In genomic region chr2:84526562-84526961, GRCh38 we compare ENCODE assay signal across 14 cellular contexts. TPM values are rescaled to one million over a fixed set of nuclear protein-coding genes. Genes with fewer than 3 reads are reported as not detected.
DNase-seq lines count a peak whose midpoint lies in the region; ATAC-seq and TF ChIP-seq lines count a peak whose summit lies in the region.
"Had no signal": no experiment of that assay in that cellular context is flagged by ENCODE, and none has a peak within 500 bp of the region (broad histone marks: within the 10 kb centered on the region; RNA-seq: fewer than 3 reads in every experiment).

No MANE protein-coding gene starts in this region.

- peaks cover 10% of the 10 kb centered on the region for H3K9me3 Mint-ChIP-seq in activated naive CD8-positive, alpha-beta T cell (ENCODE audit: low read depth)
- peaks cover 1% of the 10 kb centered on the region for H3K9me3 Mint-ChIP-seq in Calu3 (ENCODE audit: low read depth, unreplicated experiment)

- no TSS peak for BruUV-seq in Calu3 (replicated peaks; lab: Mats Ljungman, UMichigan)

- no peak for ATAC-seq in foreskin keratinocyte
- no peak for ATAC-seq in HG03025 (IDR thresholded peaks at IDR 0.05; ENCODE audit: low FRiP score, unreplicated experiment)
- no peak for ATAC-seq in HG02623 (IDR thresholded peaks at IDR 0.05; ENCODE audit: unreplicated experiment)
- ATAC-seq: activated CD8-positive, alpha-beta memory T cell treated with anti-CD3 and anti-CD28 coated beads, Interleukin-2, amount 10 ng/mL, durations not matched to agents 7 days and 5 days had no signal

- DNase-seq in EH (ENCODE audit: low read depth) (peak; percentile 15), foreskin keratinocyte (no peak), Calu3 (no peak)
- no peak for DNase-seq in activated CD8-positive, alpha-beta memory T cell treated with anti-CD3 and anti-CD28 coated beads for 24 hours
- DNase-seq: activated CD8-positive, alpha-beta memory T cell treated with anti-CD3 and anti-CD28 coated beads, Interleukin-2, amount 10 ng/mL, durations not matched to agents 7 days and 5 days; H9; islet precursor cell; T-helper 9 cell had no signal

- intact Hi-C loops in Calu3 (cut with micrococcal nuclease; ENCODE audit: unreplicated experiment), result loop anchor here (1.0 to 10.0 kb wide), 2 partner anchors 105 to 208 kb away; no protein-coding TSS in a partner anchor

- no peaks in the 10 kb centered on the region for H3K4me1 ChIP-seq in foreskin keratinocyte

- peaks cover 22% of the 10 kb centered on the region for H3K4me1 Mint-ChIP-seq in activated naive CD8-positive, alpha-beta T cell (ENCODE audit: low read depth)
- H3K4me1 Mint-ChIP-seq in Calu3 (ENCODE audit: low read depth, unreplicated experiment), result peaks cover 6% of the 10 kb centered on the region
- H3K4me1 Mint-ChIP-seq: activated CD8-positive, alpha-beta memory T cell treated with anti-CD3 and anti-CD28 coated beads, Interleukin-2, amount 10 ng/mL, durations not matched to agents 7 days and 5 days; H9; neural crest cell had no signal

- H3K27ac ChIP-seq in 22Rv1 (peak overlapping the region; percentile 64; the same call in 1 of the 2 replicates), foreskin keratinocyte (no peak overlapping the region)
- H3K27ac ChIP-seq: esophagus muscularis mucosa had no signal

- H3K27me3 Mint-ChIP-seq in activated naive CD8-positive, alpha-beta T cell, result no peaks in the 10 kb centered on the region
- H3K27me3 Mint-ChIP-seq in Calu3 (ENCODE audit: unreplicated experiment), result no peaks in the 10 kb centered on the region

- CTCF ChIA-PET in Calu3 (lab: Charles Lee), result interaction anchor here (0.8 to 1.1 kb wide), 4 partner anchors 10 to 399 kb away, joined by 3 to 4 read pairs (median 4); partner anchors contain the start of gene DNAH6

- H3K27me3 ChIP-seq in foreskin keratinocyte, result no peaks in the 10 kb centered on the region
- H3K27me3 ChIP-seq: esophagus muscularis mucosa had no signal

- peaks cover 6% of the 10 kb centered on the region for H3K36me3 Mint-ChIP-seq in activated naive CD8-positive, alpha-beta T cell
- no peaks in the 10 kb centered on the region for H3K36me3 Mint-ChIP-seq in Calu3 (ENCODE audit: insufficient read depth, unreplicated experiment)

- 0 out of 2 replicates have a peak, but pooled peaks have one; percentile 10 for TF ChIP-seq CTCF in 22Rv1 (IDR thresholded peaks at IDR 0.05)
- TF ChIP-seq CTCF in foreskin keratinocyte (conservative IDR thresholded peaks at IDR 0.05), result peak; percentile 40
- no peak for TF ChIP-seq CTCF in Calu3 (IDR thresholded peaks at IDR 0.05; ENCODE audit: unreplicated experiment)

- H3K4me3 Mint-ChIP-seq in activated naive CD8-positive, alpha-beta T cell, result peak overlapping the region; percentile 48
- no peak overlapping the region for H3K4me3 Mint-ChIP-seq in Calu3 (ENCODE audit: low read depth, unreplicated experiment)
- H3K4me3 Mint-ChIP-seq: activated CD8-positive, alpha-beta memory T cell treated with anti-CD3 and anti-CD28 coated beads, Interleukin-2, amount 10 ng/mL, durations not matched to agents 7 days and 5 days; H9; neural crest cell had no signal

- peak overlapping the region; percentile 69 for H3K27ac Mint-ChIP-seq in activated naive CD8-positive, alpha-beta T cell
- no peak overlapping the region for H3K27ac Mint-ChIP-seq in Calu3 (ENCODE audit: unreplicated experiment)
- H3K27ac Mint-ChIP-seq: activated CD8-positive, alpha-beta memory T cell treated with anti-CD3 and anti-CD28 coated beads, Interleukin-2, amount 10 ng/mL, durations not matched to agents 7 days and 5 days; H9 had no signal

RNA-seq across cellular contexts. Expression of gene DNAH6, which starts 10.3 kb away (rescaled TPM):
- total RNA-seq in foreskin keratinocyte (0.04 TPM in 1 of 2 replicates, not detected in the other), Calu3 (2022) (0.95 and 1.3 TPM in 2 replicates)
- polyA plus RNA-seq in foreskin keratinocyte, result 0.02 and 0.07 TPM in 2 replicates
